In the genomic region with DNA sequence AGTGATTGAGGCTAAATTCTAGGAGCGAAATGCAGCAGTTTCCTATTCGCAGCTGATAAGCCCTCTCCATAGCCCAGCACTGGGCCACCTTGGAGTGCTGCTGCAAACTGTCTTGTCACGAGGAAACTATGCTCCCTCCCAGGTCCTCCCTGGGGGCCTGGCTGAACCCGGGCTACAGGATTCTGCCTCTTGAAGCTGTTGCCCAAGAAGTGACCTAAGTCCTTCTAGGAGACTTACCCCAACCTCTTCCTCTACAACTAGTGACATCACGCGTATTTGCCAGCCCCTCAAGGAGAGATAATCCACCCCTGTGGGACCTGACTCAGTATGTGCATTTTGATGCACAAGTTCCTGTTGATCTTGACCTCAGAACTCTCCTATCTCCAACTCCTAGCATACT, we compare ENCODE assay signal across 1 cellular context.
TF ChIP-seq lines count a peak whose summit lies in the region.

No MANE protein-coding gene starts in this region.

TF ChIP-seq in HepG2, 621 proteins besides CTCF, POLR2A, EP300 and RAD21:
- TF ChIP-seq ZNF343 (CRISPR knock-in tag; IDR thresholded peaks at IDR 0.05), result no peak
- TF ChIP-seq SRSF1 (optimal IDR thresholded peaks at IDR 0.05; ENCODE audit: low read depth, low read length), result no peak
- no peak for TF ChIP-seq PHF8 (CRISPR knock-in tag; IDR thresholded peaks at IDR 0.05)
- TF ChIP-seq CREB1 (IDR thresholded peaks at IDR 0.05), result 0 out of 2 replicates have a peak, but pooled peaks have one; percentile 20
- TF ChIP-seq CREB1 (CRISPR knock-in tag; IDR thresholded peaks at IDR 0.05), result no peak
- TF ChIP-seq, protein P1, sequence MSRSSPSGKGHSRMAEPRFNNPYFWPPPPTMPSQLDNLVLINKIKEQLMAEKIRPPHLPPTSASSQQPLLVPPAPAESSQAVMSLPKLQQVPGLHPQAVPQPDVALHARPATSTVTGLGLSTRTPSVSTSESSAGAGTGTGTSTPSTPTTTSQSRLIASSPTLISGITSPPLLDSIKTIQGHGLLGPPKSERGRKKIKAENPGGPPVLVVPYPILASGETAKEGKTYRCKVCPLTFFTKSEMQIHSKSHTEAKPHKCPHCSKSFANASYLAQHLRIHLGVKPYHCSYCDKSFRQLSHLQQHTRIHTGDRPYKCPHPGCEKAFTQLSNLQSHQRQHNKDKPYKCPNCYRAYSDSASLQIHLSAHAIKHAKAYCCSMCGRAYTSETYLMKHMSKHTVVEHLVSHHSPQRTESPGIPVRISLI (CRISPR knock-in tag; IDR thresholded peaks at IDR 0.05; ENCODE audit: borderline replicate concordance), result no peak
- TF ChIP-seq ZNF577 (CRISPR knock-in tag; IDR thresholded peaks at IDR 0.05; ENCODE audit: borderline replicate concordance, low read depth), result no peak
- TF ChIP-seq, protein P2, sequence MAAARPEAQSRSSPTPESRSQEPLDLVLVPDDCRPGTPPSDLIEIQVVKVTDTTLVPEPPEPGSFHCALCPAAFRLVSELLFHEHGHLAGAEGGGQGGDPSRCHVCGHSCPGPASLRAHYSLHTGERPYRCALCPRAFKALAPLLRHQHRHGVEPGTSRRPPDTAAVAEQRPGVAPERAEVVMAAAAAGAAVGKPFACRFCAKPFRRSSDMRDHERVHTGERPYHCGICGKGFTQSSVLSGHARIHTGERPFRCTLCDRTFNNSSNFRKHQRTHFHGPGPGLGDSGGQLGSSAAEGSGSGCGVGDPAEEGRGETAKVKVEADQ (CRISPR knock-in tag; IDR thresholded peaks at IDR 0.05; ENCODE audit: borderline replicate concordance), result no peak
- TF ChIP-seq, protein P3, sequence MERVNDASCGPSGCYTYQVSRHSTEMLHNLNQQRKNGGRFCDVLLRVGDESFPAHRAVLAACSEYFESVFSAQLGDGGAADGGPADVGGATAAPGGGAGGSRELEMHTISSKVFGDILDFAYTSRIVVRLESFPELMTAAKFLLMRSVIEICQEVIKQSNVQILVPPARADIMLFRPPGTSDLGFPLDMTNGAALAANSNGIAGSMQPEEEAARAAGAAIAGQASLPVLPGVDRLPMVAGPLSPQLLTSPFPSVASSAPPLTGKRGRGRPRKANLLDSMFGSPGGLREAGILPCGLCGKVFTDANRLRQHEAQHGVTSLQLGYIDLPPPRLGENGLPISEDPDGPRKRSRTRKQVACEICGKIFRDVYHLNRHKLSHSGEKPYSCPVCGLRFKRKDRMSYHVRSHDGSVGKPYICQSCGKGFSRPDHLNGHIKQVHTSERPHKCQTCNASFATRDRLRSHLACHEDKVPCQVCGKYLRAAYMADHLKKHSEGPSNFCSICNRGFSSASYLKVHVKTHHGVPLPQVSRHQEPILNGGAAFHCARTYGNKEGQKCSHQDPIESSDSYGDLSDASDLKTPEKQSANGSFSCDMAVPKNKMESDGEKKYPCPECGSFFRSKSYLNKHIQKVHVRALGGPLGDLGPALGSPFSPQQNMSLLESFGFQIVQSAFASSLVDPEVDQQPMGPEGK (CRISPR knock-in tag; IDR thresholded peaks at IDR 0.05), result no peak
